ENCODE assay signal across 28 cellular contexts in the genomic region with DNA sequence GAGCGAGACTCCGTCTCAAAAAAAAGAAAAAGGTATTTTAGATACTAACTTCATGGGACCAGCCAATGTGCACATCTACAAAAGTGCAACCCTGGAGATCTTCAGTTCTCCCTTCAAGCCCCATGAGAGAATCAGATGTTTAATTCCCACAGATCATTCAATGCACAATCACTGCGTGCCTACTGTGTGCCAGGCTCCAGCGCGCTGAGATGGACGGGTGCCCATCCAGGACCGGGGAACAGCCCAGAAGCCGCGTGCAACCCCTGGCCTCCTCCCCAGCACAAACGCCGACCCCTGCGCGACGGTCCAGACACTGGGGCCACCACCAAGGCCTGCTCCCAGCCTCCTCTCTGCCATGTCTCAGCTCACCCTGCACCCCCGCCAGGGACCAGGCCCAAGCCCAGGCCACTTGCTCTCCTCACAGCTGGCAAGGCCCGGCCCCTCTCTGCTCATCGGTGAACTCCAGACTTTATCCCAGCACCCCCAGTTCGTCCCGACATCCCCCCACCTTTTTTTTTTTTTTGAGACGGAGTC.
"Had no signal": no experiment of that assay in that cellular context is flagged by ENCODE, and none has a peak within 500 bp of the region (broad histone marks: within the 10 kb centered on the region; RNA-seq: fewer than 3 reads in every experiment).

No MANE protein-coding gene starts in this region.

- H3K9me3 Mint-ChIP-seq: naive thymus-derived CD4-positive, alpha-beta T cell; nephron; stimulated activated naive CD8-positive, alpha-beta T cell treated with anti-CD3 and anti-CD28 coated beads, Interleukin-15, Interleukin-2, amounts not matched to agents 100 ng/mL and 50 ng/mL, for 24 hours had no signal

- H2AFZ ChIP-seq: neural progenitor cell had no signal

- DNase-seq: dorsolateral prefrontal cortex; effector CD4-positive, alpha-beta T cell; foreskin fibroblast; gastrocnemius medialis; head of caudate nucleus; left cardiac atrium; left lung; mammary epithelial cell; mesendoderm; midbrain; naive thymus-derived CD4-positive, alpha-beta T cell; nucleus accumbens; ovary; posterior cingulate gyrus; psoas muscle; right cardiac atrium; spleen; stimulated activated CD4-positive, alpha-beta T cell treated with anti-CD3 and anti-CD28 coated beads, Interleukin-4, amount 100 ng/mL, for 4 hours; stimulated activated naive B cell treated with anti-CD40 and anti-IgM and Interleukin-4, amounts not matched to agents 10 μg/mL and 1 μg/mL and 100 μg/mL, for 72 hours had no signal

- H3K27ac ChIP-seq: dorsolateral prefrontal cortex, epithelial cell of prostate, gastrocnemius medialis, left lung, neural progenitor cell, ovary, psoas muscle, spleen, thoracic aorta, tibial nerve, upper lobe of left lung had no signal

- H3K4me2 ChIP-seq: neural progenitor cell had no signal

- H3K27ac Mint-ChIP-seq: nephron; neural progenitor cell; stimulated activated naive CD8-positive, alpha-beta T cell treated with anti-CD3 and anti-CD28 coated beads, Interleukin-15, Interleukin-2, amounts not matched to agents 100 ng/mL and 50 ng/mL, for 24 hours had no signal

- ATAC-seq: esophagus mucosa; gastrocnemius medialis; left cardiac atrium; left lung; naive thymus-derived CD4-positive, alpha-beta T cell; psoas muscle; right cardiac atrium; stimulated activated naive B cell treated with anti-CD40 and anti-IgM and Interleukin-4, amounts not matched to agents 10 μg/mL and 1 μg/mL and 100 μg/mL, for 72 hours had no signal

- H3K4me1 ChIP-seq: psoas muscle had no signal

- H3K4me1 Mint-ChIP-seq: nephron had no signal

- H3K36me3 ChIP-seq: gastrocnemius medialis, left lung, neural progenitor cell, ovary, thoracic aorta, upper lobe of left lung had no signal

- H3K4me3 ChIP-seq: dorsolateral prefrontal cortex, gastrocnemius medialis, left lung, neural progenitor cell, ovary, psoas muscle, skin epidermis, spleen, thoracic aorta, tibial nerve, upper lobe of left lung had no signal

- H3K9me3 ChIP-seq: gastrocnemius medialis, left lung, ovary, psoas muscle, spleen, thoracic aorta, tibial nerve, upper lobe of left lung had no signal

- H3K27me3 Mint-ChIP-seq: naive thymus-derived CD4-positive, alpha-beta T cell; stimulated activated naive B cell treated with anti-CD40 and anti-IgM and Interleukin-4, amounts not matched to agents 10 μg/mL and 1 μg/mL and 100 μg/mL, for 72 hours; stimulated activated naive CD8-positive, alpha-beta T cell treated with anti-CD3 and anti-CD28 coated beads, Interleukin-15, Interleukin-2, amounts not matched to agents 100 ng/mL and 50 ng/mL, for 24 hours had no signal

- H3K27me3 ChIP-seq: dorsolateral prefrontal cortex, gastrocnemius medialis, left lung, neural progenitor cell, ovary, spleen, tibial nerve, upper lobe of left lung had no signal

- H3K4me3 Mint-ChIP-seq: naive thymus-derived CD4-positive, alpha-beta T cell; nephron; stimulated activated naive CD8-positive, alpha-beta T cell treated with anti-CD3 and anti-CD28 coated beads, Interleukin-15, Interleukin-2, amounts not matched to agents 100 ng/mL and 50 ng/mL, for 24 hours had no signal
